9 cellular contexts compared by ENCODE assay signal in genomic region chr16:70018254-70018653, GRCh38.
A peak's percentile ranks its signal among the peaks of the same experiment; 100 is the strongest.
DNase-seq lines count a peak whose midpoint lies in the region; ATAC-seq and TF ChIP-seq lines count a peak whose summit lies in the region.
"Had no signal": no experiment of that assay in that cellular context is flagged by ENCODE, and none has a peak within 500 bp of the region (broad histone marks: within the 10 kb centered on the region; RNA-seq: fewer than 3 reads in every experiment).

No MANE protein-coding gene starts in this region.

- no peaks in the 10 kb centered on the region for H4K20me1 ChIP-seq in osteoblast (ENCODE audit: insufficient read depth, low read length)

- H3K4me1 ChIP-seq in osteoblast (ENCODE audit: insufficient read depth, low read length): peaks cover 6% of the 10 kb centered on the region

- no peak overlapping the region for H3K27ac ChIP-seq in osteoblast (ENCODE audit: low read depth, low read length)
- H3K27ac ChIP-seq: neutrophil had no signal

- H3K9me3 ChIP-seq in osteoblast (ENCODE audit: low read depth, low read length): no peaks in the 10 kb centered on the region
- H3K9me3 ChIP-seq: neutrophil had no signal

- H2AFZ ChIP-seq in osteoblast (ENCODE audit: low read length): no peak overlapping the region

- ATAC-seq in HG03095 (IDR thresholded peaks at IDR 0.05; ENCODE audit: unreplicated experiment): peak; percentile 55
- no peak for ATAC-seq in GM19023 (IDR thresholded peaks at IDR 0.05; ENCODE audit: unreplicated experiment)
- ATAC-seq in HG02763 (IDR thresholded peaks at IDR 0.05; ENCODE audit: unreplicated experiment): no peak

- DNase-seq in G401 (ENCODE audit: low spot score) (peak; percentile 47), T-helper 22 cell (ENCODE audit: low read depth) (peak; percentile 31), osteoblast (ENCODE audit: insufficient read length, low spot score, missing footprints) (peak; percentile 2), medulla oblongata (ENCODE audit: extremely low spot score) (no peak)
- peak; percentile 45 for DNase-seq in effector CD4-positive, alpha-beta T cell

- no peaks in the 10 kb centered on the region for H3K27me3 ChIP-seq in osteoblast (ENCODE audit: insufficient read depth, low read length)
- H3K27me3 ChIP-seq: neutrophil had no signal

- H3K4me3 ChIP-seq in osteoblast (ENCODE audit: insufficient read depth, low read length): no peak overlapping the region

- in situ Hi-C loops in G401 (cut with HindIII; ENCODE audit: low sequenced_read_pairs): no loop called here

- H3K79me2 ChIP-seq in osteoblast (ENCODE audit: insufficient read depth, low read length): peaks cover 4% of the 10 kb centered on the region

- TF ChIP-seq CTCF in osteoblast (IDR thresholded peaks at IDR 0.05; ENCODE audit: extremely low read depth, low read depth, low read length): no peak

- peaks cover 32% of the 10 kb centered on the region for H3K36me3 ChIP-seq in osteoblast (ENCODE audit: insufficient read depth, low read length)

- no peak overlapping the region for H3K4me2 ChIP-seq in osteoblast (ENCODE audit: insufficient read depth, low read length)
